Comparison of ENCODE assay signal across 1 cellular context in the genomic region with DNA sequence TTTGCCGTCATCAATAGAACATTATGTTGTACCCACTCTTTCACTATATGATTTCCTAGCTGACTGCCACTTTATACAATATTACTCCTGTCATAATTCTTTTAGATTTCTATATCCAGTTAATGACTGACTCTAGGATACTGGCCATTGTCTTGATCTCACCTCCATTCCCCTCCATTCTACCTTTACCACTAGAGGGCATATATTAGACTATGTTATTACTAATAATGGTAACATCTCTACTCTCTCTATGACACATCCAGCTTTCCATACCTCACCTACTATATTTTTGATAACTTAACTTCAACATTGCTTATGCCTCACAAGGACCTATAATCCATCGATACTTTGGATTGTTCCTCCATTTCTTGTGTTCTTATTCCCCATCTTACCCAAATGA.
TF ChIP-seq lines count a peak whose summit lies in the region.

No MANE protein-coding gene starts in this region.

TF ChIP-seq in HepG2, 621 proteins besides CTCF, POLR2A, EP300 and RAD21 (continued from another document):
- TF ChIP-seq REL (CRISPR knock-in tag; conservative IDR thresholded peaks at IDR 0.05) (no peak), SOX5 (CRISPR knock-in tag; IDR thresholded peaks at IDR 0.05; ENCODE audit: borderline replicate concordance) (no peak), ZNF510 (CRISPR knock-in tag; IDR thresholded peaks at IDR 0.05; ENCODE audit: low read depth) (no peak), DZIP1 (CRISPR knock-in tag; IDR thresholded peaks at IDR 0.05) (no peak), UBTF (CRISPR knock-in tag; IDR thresholded peaks at IDR 0.05) (no peak), FOXM1 (CRISPR knock-in tag; IDR thresholded peaks at IDR 0.05) (no peak), DMAP1 (CRISPR knock-in tag; IDR thresholded peaks at IDR 0.05) (no peak), NCOR1 (IDR thresholded peaks at IDR 0.05; ENCODE audit: borderline replicate concordance, low read length) (no peak), ZNF343 (CRISPR knock-in tag; IDR thresholded peaks at IDR 0.05) (no peak), ZNF235 (CRISPR knock-in tag; IDR thresholded peaks at IDR 0.05; ENCODE audit: borderline replicate concordance) (no peak), ZNF124 (CRISPR knock-in tag; IDR thresholded peaks at IDR 0.05) (no peak)
TF ChIP-seq in HepG2: peak in this region for 0.
